ENCODE assay signal across 8 cellular contexts in the genomic region with DNA sequence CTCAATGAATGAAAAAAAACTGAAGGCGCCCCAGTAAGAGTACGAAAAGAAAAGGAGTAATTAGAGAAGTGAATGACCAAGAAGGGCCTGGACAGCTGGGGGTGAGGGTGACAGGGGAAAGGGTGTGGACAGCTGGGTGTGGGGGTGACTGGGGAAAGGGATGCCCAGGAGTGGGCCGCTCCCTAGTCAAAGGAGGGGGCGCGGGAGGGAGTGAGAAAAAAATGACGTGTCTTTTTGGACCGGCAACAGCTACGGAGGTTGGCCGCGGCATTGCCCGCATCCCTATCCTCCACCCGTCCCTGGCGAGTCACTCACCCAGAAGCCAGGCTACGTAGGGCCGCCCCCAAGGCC. TPM values are rescaled to one million over a fixed set of nuclear protein-coding genes. Genes with fewer than 3 reads are reported as not detected.
DNase-seq lines count a peak whose midpoint lies in the region; ATAC-seq and TF ChIP-seq lines count a peak whose summit lies in the region.

No MANE protein-coding gene starts in this region.

- CTCF ChIA-PET in IMR-90 (lab: Yijun Ruan, JAX), result interaction anchor here (0.9 kb wide), 1 partner anchor 12 kb away, joined by 3 read pairs; no protein-coding TSS in a partner anchor

- H3K9ac ChIP-seq in IMR-90 (ENCODE audit: low read depth, low read length), result peak overlapping the region; percentile 95

- H3K4me1 ChIP-seq in IMR-90 (ENCODE audit: control insufficient read depth, insufficient read depth, low read length) (no peaks in the 10 kb centered on the region), lung (ENCODE audit: control insufficient read depth in 2 of 2, insufficient read depth in 2 of 2, low read length in 2 of 2) (peaks cover 0 to 13% of the 10 kb centered on the region in 2 donors), tibial nerve (peaks cover 0 to 61% (median 18%) of the 10 kb centered on the region in 4 donors)

- peak overlapping the region; percentile 90 for H3K27ac ChIP-seq in IMR-90 (ENCODE audit: insufficient read depth, low read length)
- peak overlapping the region; percentile 98 to 99 for H3K27ac ChIP-seq in lung (ENCODE audit: low read depth in 1 of 2, low read length in 1 of 2)
- H3K27ac ChIP-seq in tibial nerve, result peak overlapping the region; percentile 89 to 100 (median 99)

- peak overlapping the region; percentile 88 for H3K56ac ChIP-seq in IMR-90 (ENCODE audit: extremely low read depth, insufficient read depth, low read length)

- WGBS in IMR-90 (ENCODE audit: extremely low coverage in 2 of 2, insufficient read length in 1 of 2), 2 experiments, result 0% methylated on average over 4 of the region's 15 CpGs; no CpG with 5 or more reads in 1 of the 2 experiments
- 1% methylated on average over 15 of the region's 15 CpGs for WGBS in lung, 2 donors
- 1 to 2% methylated on average over 15 of the region's 15 CpGs for WGBS in tibial nerve, 2 donors

- TF ChIP-seq POLR2A in IMR-90 (IDR thresholded peaks at IDR 0.05; ENCODE audit: low read depth, low read length) (no peak), tibial nerve (IDR thresholded peaks at IDR 0.05) (no peak)

- peak overlapping the region; percentile 93 for H3K14ac ChIP-seq in IMR-90 (replicated peaks; ENCODE audit: low read depth, low read length)

- H3K4me3 ChIP-seq in IMR-90 (ENCODE audit: insufficient read depth, low read depth, low read length) (peak overlapping the region; percentile 67), lung (peak overlapping the region; percentile 78), tibial nerve (peak overlapping the region; percentile 59 to 93 (median 82))

- no peaks in the 10 kb centered on the region for H3K9me3 ChIP-seq in IMR-90 (ENCODE audit: control insufficient read depth, insufficient read depth, low read length)
- H3K9me3 ChIP-seq in lung (ENCODE audit: control insufficient read depth in 2 of 2, insufficient read depth in 1 of 2, low read length in 1 of 2), result peaks cover 4 to 7% of the 10 kb centered on the region in 2 donors
- peaks cover 0 to 18% (median 5%) of the 10 kb centered on the region in 4 donors for H3K9me3 ChIP-seq in tibial nerve

- H3K9me1 ChIP-seq in IMR-90 (ENCODE audit: insufficient read depth, low read length), result no peaks in the 10 kb centered on the region

- peak overlapping the region; percentile 71 to 82 for H4K8ac ChIP-seq in IMR-90 (ENCODE audit: low read depth in 2 of 2, low read length in 2 of 2)

- H4K5ac ChIP-seq in IMR-90 (ENCODE audit: low read depth, low read length), result peak overlapping the region; percentile 21

- H2BK15ac ChIP-seq in IMR-90 (ENCODE audit: low read depth, low read length), result 0 out of 3 replicates have a peak overlapping the region, but pooled peaks have one; percentile 45

- peak overlapping the region; percentile 93 for H3K4me2 ChIP-seq in IMR-90 (ENCODE audit: low read depth, low read length)

- H2BK120ac ChIP-seq in IMR-90 (ENCODE audit: low read depth, low read length), result peak overlapping the region; percentile 71

- H3K79me1 ChIP-seq in IMR-90 (ENCODE audit: low read depth in 1 of 2, low read length in 2 of 2), result peaks cover 13 to 24% of the 10 kb centered on the region in 2 experiments

- peak overlapping the region; percentile 9; the same call in 1 of the 2 replicates for H2BK20ac ChIP-seq in IMR-90 (ENCODE audit: low read depth, low read length)

- POLR2A ChIA-PET in IMR-90 (lab: Charles Lee; ENCODE audit: unreplicated experiment), result interaction anchor here (0.6 kb wide), 1 partner anchor 22 kb away, joined by 3 read pairs; no protein-coding TSS in a partner anchor

- peaks cover 21% of the 10 kb centered on the region for H3K36me3 Mint-ChIP-seq in central memory CD8-positive, alpha-beta T cell (ENCODE audit: insufficient read depth)

- TF ChIP-seq EP300 in tibial nerve (IDR thresholded peaks at IDR 0.05), result no peak

- H3K18ac ChIP-seq in IMR-90 (ENCODE audit: low read depth, low read length), result peak overlapping the region; percentile 18

- H2AK5ac ChIP-seq in IMR-90 (ENCODE audit: low read depth, low read length), result peak overlapping the region; percentile 83

- peak; percentile 55 for ATAC-seq in GM18858 (IDR thresholded peaks at IDR 0.05; ENCODE audit: unreplicated experiment)
- ATAC-seq in IMR-90 (ENCODE audit: low read depth), result peak; percentile 80
- ATAC-seq in central memory CD8-positive, alpha-beta T cell (replicated peaks; ENCODE audit: extremely low read depth, poor library complexity, severe bottlenecking), result peak; percentile 89
- ATAC-seq in lung (ENCODE audit: insufficient read depth, low FRiP score), result peak; percentile 89
- no peak for ATAC-seq in GM19351 (IDR thresholded peaks at IDR 0.05; ENCODE audit: unreplicated experiment)

- H3K36me3 ChIP-seq in IMR-90 (ENCODE audit: control insufficient read depth, insufficient read depth, low read length), result no peaks in the 10 kb centered on the region
- H3K36me3 ChIP-seq in lung (ENCODE audit: control insufficient read depth in 2 of 2, insufficient read depth in 2 of 2, low read length in 2 of 2), result peaks cover 0 to 3% of the 10 kb centered on the region in 2 donors
- peaks cover 0 to 17% (median 0%) of the 10 kb centered on the region in 3 donors for H3K36me3 ChIP-seq in tibial nerve

- H4K20me1 ChIP-seq in IMR-90 (ENCODE audit: insufficient read depth, low read length), result no peaks in the 10 kb centered on the region; the same call in 1 of the 2 replicates

- TF ChIP-seq CTCF in IMR-90 (conservative IDR thresholded peaks at IDR 0.05; ENCODE audit: low read depth, low read length), result no peak
- no peak for TF ChIP-seq CTCF in lung (IDR thresholded peaks at IDR 0.05; ENCODE audit: control extremely low read depth, extremely low read depth)
- TF ChIP-seq CTCF in tibial nerve (IDR thresholded peaks at IDR 0.05), result no peak

- in situ Hi-C loops in IMR-90 (cut with MboI; ENCODE audit: low sequenced_read_pairs), result no loop called here

- peak overlapping the region; percentile 75 for H2AK9ac ChIP-seq in IMR-90 (replicated peaks; ENCODE audit: low read depth, low read length, poor library complexity)

- no peaks in the 10 kb centered on the region for H3K27me3 ChIP-seq in IMR-90 (ENCODE audit: control insufficient read depth, insufficient read depth, low read length)
- H3K27me3 ChIP-seq in lung (ENCODE audit: control insufficient read depth, insufficient read depth), result no peaks in the 10 kb centered on the region
- H3K27me3 ChIP-seq in tibial nerve, result no peaks in the 10 kb centered on the region

- dilution Hi-C loops in IMR-90 (cut with HindIII; ENCODE audit: low sequenced_read_pairs, unreplicated experiment), result no loop called here

- H3K27ac Mint-ChIP-seq in central memory CD8-positive, alpha-beta T cell (ENCODE audit: low read depth), result peak overlapping the region; percentile 98

- peak overlapping the region; percentile 94 for H3K23ac ChIP-seq in IMR-90 (ENCODE audit: low read depth, low read length)

- no peaks in the 10 kb centered on the region for H3K27me3 Mint-ChIP-seq in central memory CD8-positive, alpha-beta T cell

- H3K4ac ChIP-seq in IMR-90 (ENCODE audit: low read depth, low read length), result peak overlapping the region; percentile 88

- H4K91ac ChIP-seq in IMR-90 (ENCODE audit: insufficient read depth, low read depth, low read length), result peak overlapping the region; percentile 69

- peak overlapping the region; percentile 94 for H3K4me3 Mint-ChIP-seq in central memory CD8-positive, alpha-beta T cell

- BruUV-seq in IMR-90 (replicated peaks; lab: Mats Ljungman, UMichigan), result no TSS peak

- H2AFZ ChIP-seq in IMR-90 (replicated peaks; ENCODE audit: low read length, poor library complexity), result peak overlapping the region; percentile 96

- peak; percentile 89 for DNase-seq in IMR-90
- no peak for DNase-seq in central memory CD8-positive, alpha-beta T cell (ENCODE audit: low spot score in 2 of 2)
- DNase-seq in lung (ENCODE audit: low spot score), result no peak
- no peak for DNase-seq in tibial nerve (ENCODE audit: low spot score in 2 of 2)
- no peak for DNase-seq in activated effector memory CD4-positive, alpha-beta T cell treated with anti-CD3 and anti-CD28 coated beads, Interleukin-2, amount 50 U/mL, for 16 hours
- no peak for DNase-seq in stimulated activated CD4-positive, alpha-beta T cell treated with anti-CD3 and anti-CD28 coated beads, Interleukin-2, amount 100 ng/mL, for 24 hours

- intact Hi-C loops in IMR-90 (cut with micrococcal nuclease), result loop anchor here (10.0 kb wide), 1 partner anchor 1183 kb away; no protein-coding TSS in a partner anchor

- peaks cover 53% of the 10 kb centered on the region for H3K4me1 Mint-ChIP-seq in central memory CD8-positive, alpha-beta T cell

- H2BK5ac ChIP-seq in IMR-90 (ENCODE audit: low read depth, low read length, poor library complexity, severe bottlenecking), result peak overlapping the region; percentile 84

- no peak for TF ChIP-seq RAD21 in IMR-90 (IDR thresholded peaks at IDR 0.05; ENCODE audit: low read length)

- H3K9me3 Mint-ChIP-seq in central memory CD8-positive, alpha-beta T cell, result no peaks in the 10 kb centered on the region

TF ChIP-seq in IMR-90, 13 proteins besides CTCF, POLR2A, EP300 and RAD21:
- 0 out of 2 replicates have a peak, but pooled peaks have one; percentile 12 for TF ChIP-seq CEBPB (IDR thresholded peaks at IDR 0.05; ENCODE audit: low read depth, low read length)
- TF ChIP-seq, protein P1, sequence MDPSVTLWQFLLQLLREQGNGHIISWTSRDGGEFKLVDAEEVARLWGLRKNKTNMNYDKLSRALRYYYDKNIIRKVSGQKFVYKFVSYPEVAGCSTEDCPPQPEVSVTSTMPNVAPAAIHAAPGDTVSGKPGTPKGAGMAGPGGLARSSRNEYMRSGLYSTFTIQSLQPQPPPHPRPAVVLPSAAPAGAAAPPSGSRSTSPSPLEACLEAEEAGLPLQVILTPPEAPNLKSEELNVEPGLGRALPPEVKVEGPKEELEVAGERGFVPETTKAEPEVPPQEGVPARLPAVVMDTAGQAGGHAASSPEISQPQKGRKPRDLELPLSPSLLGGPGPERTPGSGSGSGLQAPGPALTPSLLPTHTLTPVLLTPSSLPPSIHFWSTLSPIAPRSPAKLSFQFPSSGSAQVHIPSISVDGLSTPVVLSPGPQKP (IDR thresholded peaks at IDR 0.05; ENCODE audit: borderline replicate concordance, low read depth, low read length), result no peak
- TF ChIP-seq MAZ (IDR thresholded peaks at IDR 0.05; ENCODE audit: borderline replicate concordance, low read depth, low read length), result peak; percentile 95

RNA-seq across cellular contexts. Expression of a gene that starts 0.3 kb away (rescaled TPM):
- total RNA-seq in IMR-90 (2012; rRNA removed) (0.18 and 0.56 TPM in 2 replicates), lung (1 to 10 TPM in 1 of 2 donors, under 1 TPM in 1; 0.98 to 2.1 TPM), tibial nerve (1 to 10 TPM in 1 of 4 donors, under 1 TPM in 3; 0.39 to 2.7 (median 0.89) TPM)
- polyA plus RNA-seq in IMR-90 (2012; rRNA removed) (0.24 and 0.26 TPM in 2 replicates), lung (under 1 TPM; 0.37 to 0.77 TPM)
- 0.03 TPM in 1 of 2 replicates, not detected in the other for polyA plus RNA-seq in IMR-90 (2012; cell fraction: cytosol; rRNA removed)
- polyA plus RNA-seq in IMR-90 (2012; cell fraction: nucleus; rRNA removed; ENCODE audit: low replicate concordance), result 0.08 TPM in 1 of 2 replicates, not detected in the other

RNA-seq across cellular contexts. Expression of a gene that starts 0.4 kb away (rescaled TPM):
- 30.1 and 63.6 TPM in 2 replicates for total RNA-seq in IMR-90 (2012; rRNA removed)
- polyA plus RNA-seq in IMR-90 (2012; rRNA removed), result 46.2 and 52.5 TPM in 2 replicates
- 13.5 and 15.7 TPM in 2 replicates for polyA plus RNA-seq in IMR-90 (2012; cell fraction: cytosol; rRNA removed)
- 8.6 and 56.9 TPM in 2 replicates for polyA plus RNA-seq in IMR-90 (2012; cell fraction: nucleus; rRNA removed; ENCODE audit: low replicate concordance)
- 100 to 1,000 TPM in 1 of 2 donors, 10 to 100 TPM in 1; 64.8 to 132 TPM for total RNA-seq in lung
- polyA plus RNA-seq in lung, result 10 to 100 TPM; 32.5 to 65.8 TPM
- total RNA-seq in tibial nerve, result 100 to 1,000 TPM in 1 of 4 donors, 10 to 100 TPM in 3; 75.9 to 130 (median 88.2) TPM
